In genomic region chr7:150045596-150045995, GRCh38 we compare ENCODE assay signal across 8 cellular contexts.
A peak's percentile ranks its signal among the peaks of the same experiment; 100 is the strongest.
DNase-seq lines count a peak whose midpoint lies in the region; FAIRE-seq and TF ChIP-seq lines count a peak whose summit lies in the region.
"Not testable (repeated sequence)": the region's sequence is repeated elsewhere in the genome, so short reads cannot be mapped to it uniquely, and the experiment has no call there.

No MANE protein-coding gene starts in this region.

- H3K27me3 Mint-ChIP-seq in osteocyte (ENCODE audit: unreplicated experiment), result peaks cover 27% of the 10 kb centered on the region

- H2AFZ ChIP-seq in OCI-LY3 (ENCODE audit: low read depth, low read length), result not testable (repeated sequence)

- peak; percentile 37; the same call in 1 of the 2 replicates for TF ChIP-seq CTCF in OCI-LY3 (IDR thresholded peaks at IDR 0.05; ENCODE audit: low read depth, low read length)
- TF ChIP-seq CTCF in astrocyte of the cerebellum (IDR thresholded peaks at IDR 0.05; ENCODE audit: low read depth, low read length, missing control alignments), result peak; percentile 14
- peak; percentile 33 for TF ChIP-seq CTCF in left ventricle myocardium inferior (IDR thresholded peaks at IDR 0.05; ENCODE audit: borderline replicate concordance)
- TF ChIP-seq CTCF in osteocyte (IDR thresholded peaks at IDR 0.05), result peak; percentile 63

- H3K79me2 ChIP-seq in OCI-LY3 (ENCODE audit: low read length), result not testable (repeated sequence)

- not testable (repeated sequence) for H3K36me3 ChIP-seq in OCI-LY3 (replicated peaks; ENCODE audit: low read depth, low read length); left ventricle myocardium inferior

- not testable (repeated sequence) for H3K36me3 Mint-ChIP-seq in osteocyte (ENCODE audit: unreplicated experiment)

- DNase-seq in G401 (ENCODE audit: low spot score) (peak; percentile 52), Kasumi-1 (lab: John Stamatoyannopoulos, UW) (peak; percentile 7 to 9)
- not testable (repeated sequence) for DNase-seq in astrocyte of the cerebellum (ENCODE audit: low read depth); left ventricle myocardium inferior; osteocyte (ENCODE audit: extremely low spot score, unreplicated experiment)

- in situ Hi-C loops in G401 (cut with HindIII; ENCODE audit: low sequenced_read_pairs); astrocyte of the cerebellum (cut with HindIII; ENCODE audit: low sequenced_read_pairs): not testable (repeated sequence)

- H3K9ac ChIP-seq in OCI-LY3 (ENCODE audit: low read length), result not testable (repeated sequence)

- not testable (repeated sequence) for H3K4me1 ChIP-seq in OCI-LY3 (ENCODE audit: low read length)
- H3K4me1 ChIP-seq in left ventricle myocardium inferior, result peaks cover 20% of the 10 kb centered on the region

- not testable (repeated sequence) for H3K4me2 ChIP-seq in OCI-LY3 (ENCODE audit: low read length)

- H3K4me1 Mint-ChIP-seq in osteocyte (ENCODE audit: unreplicated experiment), result peaks cover 10% of the 10 kb centered on the region

- H3K9me3 Mint-ChIP-seq in osteocyte (ENCODE audit: unreplicated experiment), result not testable (repeated sequence)

- H3K27me3 ChIP-seq in OCI-LY3 (ENCODE audit: low read depth, low read length), result not testable (repeated sequence)
- H3K27me3 ChIP-seq in left ventricle myocardium inferior (ENCODE audit: low read depth), result peaks cover 21% of the 10 kb centered on the region

- H4K20me1 ChIP-seq in OCI-LY3 (ENCODE audit: insufficient read depth, low read length), result not testable (repeated sequence)

- not testable (repeated sequence) for H3K4me3 ChIP-seq in OCI-LY3 (ENCODE audit: low read length); astrocyte of the cerebellum (ENCODE audit: low read depth, low read length); left ventricle myocardium inferior

- H3K9me3 ChIP-seq in OCI-LY3 (ENCODE audit: insufficient read depth, low read length); left ventricle myocardium inferior (replicated peaks): not testable (repeated sequence)

- not testable (repeated sequence) for H3K4me3 Mint-ChIP-seq in osteocyte (ENCODE audit: unreplicated experiment)

- FAIRE-seq in A204.1 (lab: Jason Lieb, UNC) (peak; percentile 98), endometrium (lab: Jason Lieb, UNC) (peak; percentile 79)

- not testable (repeated sequence) for H3K27ac ChIP-seq in OCI-LY3 (ENCODE audit: low read length); left ventricle myocardium inferior (replicated peaks)

- intact Hi-C loops in left ventricle myocardium inferior (cut with micrococcal nuclease), result not testable (repeated sequence)

- H3K27ac Mint-ChIP-seq in osteocyte (ENCODE audit: unreplicated experiment), result not testable (repeated sequence)
